Comparison of ENCODE assay signal across 8 cellular contexts in genomic region chr6:111088668-111089003, GRCh38. TPM values are rescaled to one million over a fixed set of nuclear protein-coding genes. Genes with fewer than 3 reads are reported as not detected.
DNase-seq lines count a peak whose midpoint lies in the region; ATAC-seq, FAIRE-seq and TF ChIP-seq lines count a peak whose summit lies in the region.

No MANE protein-coding gene starts in this region.

- TF ChIP-seq EP300 in K562 (IDR thresholded peaks at IDR 0.05; ENCODE audit: low read length) = no peak

- H3K27ac ChIP-seq in heart right ventricle (peak overlapping the region in 1 of 10 donors; percentile 31), K562 (ENCODE audit: extremely low read depth, low read depth, low read length) (no peak overlapping the region), mucosa of rectum (ENCODE audit: low read depth in 2 of 2, low read length in 2 of 2) (no peak overlapping the region), urinary bladder (ENCODE audit: low read depth) (no peak overlapping the region)

- FAIRE-seq in K562 (lab: Jason Lieb, UNC) = peak; percentile 40

- no peaks in the 10 kb centered on the region for H3K79me2 ChIP-seq in K562 (ENCODE audit: control insufficient read depth, insufficient read depth, low read length)

- H3K9ac ChIP-seq in K562 (ENCODE audit: insufficient read depth in 1 of 2, low read depth in 2 of 2, low read length in 2 of 2) (no peak overlapping the region), mucosa of rectum (ENCODE audit: low read depth in 1 of 2, low read length in 2 of 2) (peak overlapping the region in 1 of 2 donors; percentile 74)

- intact Hi-C loops in heart right ventricle (cut with DNase I) (loop anchor here in 2 of 10 donors (5.0 to 10.0 kb wide), 2 partner anchors 56 to 96 kb away; no protein-coding TSS in a partner anchor), Right ventricle myocardium superior (cut with DNase I) (no loop called here), K562 (cut with micrococcal nuclease) (no loop called here)

- H3K9me3 ChIP-seq in heart right ventricle (no peaks in the 10 kb centered on the region), K562 (replicated peaks; ENCODE audit: control insufficient read depth, insufficient read depth, low read depth, low read length) (no peaks in the 10 kb centered on the region; the same call in 1 of the 2 replicates), mucosa of rectum (ENCODE audit: control insufficient read depth in 2 of 2, low read length in 2 of 2) (no peaks in the 10 kb centered on the region)

- ATAC-seq in heart right ventricle (no peak), Right ventricle myocardium superior (ENCODE audit: poor library complexity) (no peak), K562 (no peak)

- no peaks in the 10 kb centered on the region for H3K36me3 ChIP-seq in heart right ventricle
- H3K36me3 ChIP-seq in K562 (ENCODE audit: control insufficient read depth, insufficient read depth, low read length) = no peaks in the 10 kb centered on the region
- H3K36me3 ChIP-seq in mucosa of rectum (ENCODE audit: control insufficient read depth in 2 of 2, insufficient read depth in 2 of 2, low read length in 2 of 2) = no peaks in the 10 kb centered on the region
- H3K36me3 ChIP-seq in urinary bladder (ENCODE audit: insufficient read depth) = no peaks in the 10 kb centered on the region

- WGBS in heart right ventricle, 2 donors = 23 to 29% methylated on average over 5 of the region's 5 CpGs
- 19% methylated on average over 5 of the region's 5 CpGs for WGBS in K562 (ENCODE audit: insufficient coverage, low coverage, missing lambda C conversion rate)
- WGBS in urinary bladder = 33% methylated on average over 5 of the region's 5 CpGs

- POLR2A ChIA-PET in K562 (lab: Yijun Ruan, JAX) = interaction anchor here (1.2 kb wide), 1 partner anchor 16 kb away, joined by 3 read pairs; no protein-coding TSS in a partner anchor

- no peak overlapping the region for H2AFZ ChIP-seq in K562 (ENCODE audit: low read depth, low read length)

- no peak overlapping the region for H3K4me2 ChIP-seq in K562 (ENCODE audit: insufficient read depth, low read length)

- TF ChIP-seq POLR2A in K562 (conservative IDR thresholded peaks at IDR 0.05) = no peak

- H3K4me1 ChIP-seq in heart right ventricle = peaks cover 0 to 23% (median 13%) of the 10 kb centered on the region in 9 donors
- peaks cover 3 to 14% of the 10 kb centered on the region in 2 experiments; a peak in 2 of 5 replicates for H3K4me1 ChIP-seq in K562 (replicated peaks in 1 of 2; ENCODE audit: control insufficient read depth in 2 of 2, insufficient read depth in 2 of 2, low read length in 2 of 2)
- H3K4me1 ChIP-seq in mucosa of rectum (ENCODE audit: control insufficient read depth in 2 of 2, insufficient read depth in 2 of 2, low read length in 2 of 2) = peaks cover 0 to 6% of the 10 kb centered on the region in 2 donors
- no peaks in the 10 kb centered on the region for H3K4me1 ChIP-seq in urinary bladder (ENCODE audit: insufficient read depth)

- H3K27me3 ChIP-seq in heart right ventricle = peaks cover 0 to 65% (median 43%) of the 10 kb centered on the region in 7 donors
- peaks cover 19 to 35% of the 10 kb centered on the region in 2 experiments for H3K27me3 ChIP-seq in K562 (ENCODE audit: control insufficient read depth in 2 of 2, insufficient read depth in 2 of 2, low read length in 2 of 2)
- H3K27me3 ChIP-seq in mucosa of rectum (ENCODE audit: control insufficient read depth in 2 of 2, insufficient read depth in 2 of 2, low read length in 2 of 2) = peaks cover 2 to 4% of the 10 kb centered on the region in 2 donors

- no peak for TF ChIP-seq RAD21 in K562 (CRISPR knock-in tag; conservative IDR thresholded peaks at IDR 0.05 in 1 of 2, IDR thresholded peaks at IDR 0.05 in 1 of 2)

- H4K20me1 ChIP-seq in K562 (replicated peaks; ENCODE audit: control insufficient read depth, insufficient read depth, low read length) = no peaks in the 10 kb centered on the region

- CTCF ChIA-PET in K562 (lab: Yijun Ruan, JAX; ENCODE audit: low intra/inter-chr PET ratio) = no interaction called here

- no TSS peak for BruUV-seq in K562 (replicated peaks; lab: Mats Ljungman, UMichigan)

- H3K4me3 ChIP-seq in heart right ventricle = peak overlapping the region in 9 of 10 donors; percentile 42 to 68 (median 63)
- no peak overlapping the region for H3K4me3 ChIP-seq in K562
- H3K4me3 ChIP-seq in mucosa of rectum (ENCODE audit: low read length in 2 of 2) = peak overlapping the region; percentile 84 to 87
- H3K4me3 ChIP-seq in urinary bladder (ENCODE audit: low read depth, low read length) = peak overlapping the region; percentile 64

- TF ChIP-seq CTCF in heart right ventricle (IDR thresholded peaks at IDR 0.05) = no peak
- no peak for TF ChIP-seq CTCF in K562 (IDR thresholded peaks at IDR 0.05 in 2 of 3, conservative IDR thresholded peaks at IDR 0.05 in 1 of 3; ENCODE audit: insufficient read depth in 2 of 3, low read depth in 1 of 3, low read length in 3 of 3)

- no peaks in the 10 kb centered on the region for H3K9me1 ChIP-seq in K562 (ENCODE audit: control insufficient read depth, insufficient read depth, low read length)

- DNase-seq in heart right ventricle (no peak), Right ventricle myocardium superior (no peak), K562 (ENCODE audit: extremely low read depth in 1 of 4, low spot score in 3 of 4) (no peak), CD1c-positive myeloid dendritic cell (ENCODE audit: extremely low spot score) (no peak), GF-D8 (lab: John Stamatoyannopoulos, UW) (no peak), NCI-H2171 treated with DMSO at 0.1 percent for 48 hours (lab: John Stamatoyannopoulos, UW) (no peak)

- in situ Hi-C loops in K562 (cut with MboI) = no loop called here

TF ChIP-seq in K562, 482 proteins besides CTCF, POLR2A, EP300 and RAD21 (continues in another document):
- TF ChIP-seq MLLT1 (IDR thresholded peaks at IDR 0.05) (no peak), MAFK (IDR thresholded peaks at IDR 0.05; ENCODE audit: low read length) (peak; percentile 68), ZNF316 (IDR thresholded peaks at IDR 0.05) (peak; percentile 89), THAP7 (CRISPR knock-in tag; IDR thresholded peaks at IDR 0.05) (no peak), MAFG (tag; conservative IDR thresholded peaks at IDR 0.05) (peak; percentile 78), NR3C1 (CRISPR knock-in tag; IDR thresholded peaks at IDR 0.05) (no peak)

RNA-seq across cellular contexts. Expression of gene SLC16A10, which starts 1.3 kb away (rescaled TPM):
- total RNA-seq in heart right ventricle (1 to 10 TPM; 3.1 to 8.1 (median 7.2) TPM), Right ventricle myocardium superior (8.6 TPM), K562 (2014; rRNA removed) (not detected in 2 replicates), K562 (2014; rRNA removed; fragmentation: Illumina TruSeq; extraction: Trizol) (0.07 and 0.26 TPM in 2 replicates), K562 (2015; rRNA removed; fragmentation: Illumina TruSeq; extraction: Trizol) (not detected in 2 replicates), K562 (2021) (0.02 and 0.34 TPM in 2 replicates), urinary bladder (5.4 TPM)
- polyA plus RNA-seq in heart right ventricle (1 to 10 TPM; 1.4 to 2.5 TPM), K562 (2011; rRNA removed) (0.07 and 0.54 TPM in 2 replicates), K562 (2014; fragmentation: Illumina TruSeq; extraction: Trizol) (0.21 and 0.25 TPM in 2 replicates), K562 (2014; fragmentation: Nextera tagmentation; extraction: Ambion mirVana) (not detected), K562 (2014; rRNA removed) (0.24 TPM in 1 of 2 replicates, not detected in the other), urinary bladder (0.49 TPM)
- total RNA-seq in K562 (2011; cell fraction: chromatin; rRNA removed; ENCODE audit: low replicate concordance) = 0.81 and 1.3 TPM in 2 replicates
- total RNA-seq in K562 (2011; cell fraction: nucleolus; rRNA removed) = 0.33 and 1.4 TPM in 2 replicates
- total RNA-seq in K562 (2011; cell fraction: nucleoplasm; rRNA removed) = 0.38 and 2.0 TPM in 2 replicates
- polyA plus RNA-seq in K562 (2011; cell fraction: cytosol; rRNA removed) = 0.40 TPM in 1 of 2 replicates, not detected in the other
- polyA plus RNA-seq in K562 (2011; cell fraction: nucleus; rRNA removed) = 0.21 and 0.40 TPM in 2 replicates
- polyA plus RNA-seq in K562 (2012) = 0.03 and 0.08 TPM in 2 replicates
- 1.3 TPM in 1 of 2 replicates, not detected in the other for polyA minus RNA-seq in K562 (2011; rRNA and poly(A)+ RNA removed)
- not detected in 2 replicates for polyA minus RNA-seq in K562 (2011; cell fraction: cytosol; rRNA and poly(A)+ RNA removed)
- not detected in 2 replicates for polyA minus RNA-seq in K562 (2011; cell fraction: nucleus; rRNA and poly(A)+ RNA removed)
